In genomic region chr16:5512037-5512436, GRCh38 we compare ENCODE assay signal across 23 cellular contexts.
"Had no signal": no experiment of that assay in that cellular context is flagged by ENCODE, and none has a peak within 500 bp of the region (broad histone marks: within the 10 kb centered on the region; RNA-seq: fewer than 3 reads in every experiment).

No MANE protein-coding gene starts in this region.

- H3K4me3 Mint-ChIP-seq: immature natural killer cell; naive thymus-derived CD8-positive, alpha-beta T cell; nephron; stimulated activated naive B cell treated with anti-CD40 and anti-IgM and Interleukin-4, amounts not matched to agents 10 μg/mL and 1 μg/mL and 100 μg/mL, for 72 hours had no signal

- H3K36me3 Mint-ChIP-seq: stimulated activated naive B cell treated with anti-CD40 and anti-IgM and Interleukin-4, amounts not matched to agents 10 μg/mL and 1 μg/mL and 100 μg/mL, for 72 hours had no signal

- DNase-seq: hypothalamus; immature natural killer cell; kidney; left colon; left lung; lower lobe of right lung; mammary epithelial cell; mesenchymal stem cell; naive thymus-derived CD8-positive, alpha-beta T cell; ovary; stimulated activated CD4-positive, alpha-beta T cell treated with anti-CD3 and anti-CD28 coated beads, Interleukin-12 subunit alpha, Interleukin-12 subunit beta, amount 100 ng/mL, for 4 hours; stimulated activated CD4-positive, alpha-beta T cell treated with anti-CD3 and anti-CD28 coated beads, Interleukin-15, amount 100 ng/mL, for 24 hours; stimulated activated CD4-positive, alpha-beta T cell treated with anti-CD3 and anti-CD28 coated beads, Interleukin-2, amount 100 ng/mL, for 24 hours; stimulated activated CD4-positive, alpha-beta T cell treated with anti-CD3 and anti-CD28 coated beads, Interleukin-4, amount 100 ng/mL, for 1 hour; stimulated activated naive B cell treated with anti-CD40 and anti-IgM and Interleukin-4, amounts not matched to agents 10 μg/mL and 1 μg/mL and 100 μg/mL, for 72 hours; stimulated activated naive CD8-positive, alpha-beta T cell treated with anti-CD3 and anti-CD28 coated beads, Interleukin-15, Interleukin-2, amounts not matched to agents 100 U/mL and 50 U/mL, for 24 hours; stomach; testis; thyroid gland; transverse colon; upper lobe of left lung had no signal

- H3K27ac Mint-ChIP-seq: immature natural killer cell; naive thymus-derived CD8-positive, alpha-beta T cell; nephron; progenitor cell of endocrine pancreas; stimulated activated naive B cell treated with anti-CD40 and anti-IgM and Interleukin-4, amounts not matched to agents 10 μg/mL and 1 μg/mL and 100 μg/mL, for 72 hours had no signal

- H3K4me1 Mint-ChIP-seq: immature natural killer cell; nephron; stimulated activated naive B cell treated with anti-CD40 and anti-IgM and Interleukin-4, amounts not matched to agents 10 μg/mL and 1 μg/mL and 100 μg/mL, for 72 hours had no signal
